In the genomic region with DNA sequence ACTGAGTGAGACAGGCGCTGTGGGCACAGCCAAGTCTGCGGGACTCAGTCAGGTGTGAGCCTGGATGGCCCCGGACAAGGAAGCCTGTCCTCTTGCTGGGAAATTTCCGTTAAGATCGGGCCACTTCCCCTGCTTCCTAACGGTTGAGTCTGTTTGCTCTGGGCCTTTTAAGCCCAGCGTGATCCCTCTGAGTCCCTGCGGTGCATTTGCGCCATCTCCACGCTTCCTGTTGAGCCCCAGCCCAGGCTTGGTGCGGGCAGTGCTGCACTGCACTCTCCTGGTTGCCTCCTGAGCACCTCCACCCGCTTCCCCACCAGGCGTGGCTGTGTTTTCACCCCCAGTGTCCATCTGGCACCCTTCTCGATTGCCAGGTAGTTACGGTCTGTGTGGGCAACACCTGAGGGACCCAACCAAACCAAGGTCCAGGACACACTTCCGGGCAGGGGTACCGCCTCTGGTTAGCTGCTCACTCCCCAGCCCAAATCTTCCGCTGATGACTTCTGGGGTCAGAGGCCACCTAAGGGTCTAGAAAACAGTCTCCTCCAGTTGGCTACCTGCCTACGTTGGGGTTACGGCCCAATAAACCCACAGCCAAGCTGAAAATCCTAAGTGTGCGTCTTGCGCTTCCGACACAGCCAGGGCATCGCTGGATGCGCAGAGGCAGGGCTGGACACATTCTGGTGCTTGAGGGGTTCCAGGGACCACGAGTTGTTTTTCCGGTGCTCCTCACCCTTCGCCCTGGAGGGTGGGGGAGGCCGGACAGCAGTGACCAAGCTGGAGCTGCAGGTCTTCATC, we compare ENCODE assay signal across 8 cellular contexts. TPM values are rescaled to one million over a fixed set of nuclear protein-coding genes. Genes with fewer than 3 reads are reported as not detected.
A peak's percentile ranks its signal among the peaks of the same experiment; 100 is the strongest.
DNase-seq lines count a peak whose midpoint lies in the region; ATAC-seq and TF ChIP-seq lines count a peak whose summit lies in the region.

No MANE protein-coding gene starts in this region.

- no peaks in the 10 kb centered on the region for H3K27me3 ChIP-seq in ACC112 (ENCODE audit: insufficient read depth, low read length)
- no peaks in the 10 kb centered on the region for H3K27me3 ChIP-seq in gastrocnemius medialis

- peaks cover 14% of the 10 kb centered on the region for H3K4me1 ChIP-seq in ACC112 (ENCODE audit: control insufficient read depth, insufficient read depth, low read length, unreplicated experiment)
- H3K4me1 ChIP-seq in gastrocnemius medialis = peaks cover 23 to 31% of the 10 kb centered on the region in 2 donors

- DNase-seq in SKM-1 treated with dmso at 0.1 percent for 144 hours (lab: John Stamatoyannopoulos, UW; ENCODE audit: unreplicated experiment) (peak; percentile 86), gastrocnemius medialis (no peak), NCI-H187 (lab: John Stamatoyannopoulos, UW) (no peak)
- no peak for DNase-seq in NK-92 treated with Interleukin-12 subunit alpha and Interleukin-12 subunit beta, amount 100 ng/mL, for 24 hours (lab: John Stamatoyannopoulos, UW)

- H3K27ac ChIP-seq in ACC112 (ENCODE audit: low read depth, low read length) (no peak overlapping the region), gastrocnemius medialis (peak overlapping the region in 3 of 4 donors; percentile 4 to 89 (median 76))

- H3K36me3 ChIP-seq in ACC112 (ENCODE audit: insufficient read depth, low read length) = no peaks in the 10 kb centered on the region; the same call in 1 of the 2 replicates
- peaks cover 0 to 22% of the 10 kb centered on the region in 2 donors for H3K36me3 ChIP-seq in gastrocnemius medialis

- H3K4me3 ChIP-seq in ACC112 (ENCODE audit: low read depth, low read length) (peak overlapping the region; percentile 95), gastrocnemius medialis (peak overlapping the region in 3 of 4 donors; percentile 57 to 82 (median 67))

- TF ChIP-seq CTCF in gastrocnemius medialis (IDR thresholded peaks at IDR 0.05 in 4 of 5, conservative IDR thresholded peaks at IDR 0.05 in 1 of 5) = no peak

- H3K79me2 ChIP-seq in ACC112 (ENCODE audit: control insufficient read depth, insufficient read depth, low read length, unreplicated experiment) = peaks cover 4% of the 10 kb centered on the region

- ATAC-seq in esophagus mucosa = peak; percentile 6
- no peak for ATAC-seq in gastrocnemius medialis
- ATAC-seq in HG02852 (IDR thresholded peaks at IDR 0.05; ENCODE audit: unreplicated experiment) = no peak

- intact Hi-C loops in gastrocnemius medialis (cut with DNase I; ENCODE audit: low total_unique reads) = loop anchor here (5.0 kb wide), 1 partner anchor 33 kb away; no protein-coding TSS in a partner anchor

- in situ Hi-C loops in GM18951 (cut with MboI; ENCODE audit: low sequenced_read_pairs, unreplicated experiment) (no loop called here), gastrocnemius medialis (cut with MboI; ENCODE audit: low sequenced_read_pairs in 4 of 4) (no loop called here)

- no peak overlapping the region for H2AFZ ChIP-seq in ACC112 (ENCODE audit: low read length, unreplicated experiment)

- peak; percentile 3 for TF ChIP-seq POLR2A in GM18951 (IDR thresholded peaks at IDR 0.05; ENCODE audit: extremely low read depth, insufficient read depth, insufficient read length)
- TF ChIP-seq POLR2A in gastrocnemius medialis (IDR thresholded peaks at IDR 0.05) = no peak

- no peaks in the 10 kb centered on the region for H3K9me3 ChIP-seq in gastrocnemius medialis

RNA-seq across cellular contexts. Expression of a gene that starts 1.4 kb away (rescaled TPM):
- total RNA-seq in esophagus mucosa = 37.2 TPM
- total RNA-seq in gastrocnemius medialis = 1 to 10 TPM; 3.4 to 9.3 (median 6.7) TPM

RNA-seq across cellular contexts. Expression of a gene that starts 7.5 kb away (rescaled TPM):
- 89.5 TPM for total RNA-seq in esophagus mucosa
- total RNA-seq in gastrocnemius medialis = 100 to 1,000 TPM in 2 of 4 donors, 10 to 100 TPM in 2; 79.1 to 117 (median 94.1) TPM

RNA-seq across cellular contexts. Expression of a gene that starts 26.9 kb away (rescaled TPM):
- total RNA-seq in esophagus mucosa (62.5 TPM), gastrocnemius medialis (100 to 1,000 TPM in 3 of 4 donors, 10 to 100 TPM in 1; 62.1 to 150 (median 113) TPM)

RNA-seq across cellular contexts. Expression of a gene that starts 27.1 kb away (rescaled TPM):
- 24.3 TPM for total RNA-seq in esophagus mucosa
- total RNA-seq in gastrocnemius medialis = 10 to 100 TPM; 12.9 to 23.6 (median 20.0) TPM

RNA-seq across cellular contexts. Expression of a gene that starts 44.2 kb away (rescaled TPM):
- total RNA-seq in esophagus mucosa (21.4 TPM), gastrocnemius medialis (10 to 100 TPM in 2 of 4 donors, 1 to 10 TPM in 2; 6.7 to 17.1 (median 11.2) TPM)
